Comparison of ENCODE assay signal across 8 cellular contexts in the genomic region with DNA sequence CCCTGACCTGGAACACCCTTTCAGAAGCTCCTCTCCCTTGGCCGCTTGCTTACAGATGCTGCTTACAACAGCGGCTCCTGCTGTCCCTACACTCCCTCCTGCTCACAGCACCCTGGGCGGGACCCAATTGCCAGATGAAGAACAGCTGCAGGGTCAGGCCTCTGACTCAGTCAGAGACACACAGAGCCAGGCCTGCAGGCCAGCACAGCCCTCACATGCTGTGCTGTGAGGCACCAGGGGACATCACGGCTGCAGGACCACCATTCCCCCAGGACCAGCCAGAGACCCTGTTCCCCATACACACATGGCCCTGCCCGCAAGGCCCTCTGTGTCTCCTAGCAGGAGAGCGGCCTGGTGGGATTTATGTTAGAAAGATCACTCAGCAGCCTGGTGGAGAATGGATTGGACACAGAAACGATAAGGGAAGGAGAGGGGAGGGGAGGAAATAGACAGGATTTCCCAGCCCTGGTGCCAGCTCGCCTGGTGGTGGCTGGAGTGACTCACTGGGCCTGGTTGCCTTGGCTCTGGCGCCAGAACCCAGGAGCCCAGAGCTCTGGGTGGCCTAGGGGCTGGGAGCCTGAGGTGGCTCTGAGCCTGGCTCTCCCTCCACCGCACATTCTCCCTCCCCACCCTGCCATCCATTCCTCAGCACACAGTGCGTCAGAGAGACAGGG. TPM values are rescaled to one million over a fixed set of nuclear protein-coding genes. Genes with fewer than 3 reads are reported as not detected.
A peak's percentile ranks its signal among the peaks of the same experiment; 100 is the strongest.
DNase-seq lines count a peak whose midpoint lies in the region; ATAC-seq, FAIRE-seq and TF ChIP-seq lines count a peak whose summit lies in the region.
"Had no signal": no experiment of that assay in that cellular context is flagged by ENCODE, and none has a peak within 500 bp of the region (broad histone marks: within the 10 kb centered on the region; RNA-seq: fewer than 3 reads in every experiment).

No MANE protein-coding gene starts in this region.

- H3K9me3 ChIP-seq in effector memory CD4-positive, alpha-beta T cell (ENCODE audit: control insufficient read depth, low read length) = no peaks in the 10 kb centered on the region

- H3K9me3 Mint-ChIP-seq in activated T-cell treated with anti-CD3 and anti-CD28 coated beads, Interleukin-2, amount 50 U/mL, for 72 hours = no peaks in the 10 kb centered on the region
- peaks cover 4% of the 10 kb centered on the region for H3K9me3 Mint-ChIP-seq in glutamatergic neuron (ENCODE audit: unreplicated experiment)

- ATAC-seq in activated T-cell treated with anti-CD3 and anti-CD28 coated beads, Interleukin-2, amount 50 U/mL, for 72 hours (replicated peaks in 1 of 2) = peak; percentile 41 to 58
- no peak for ATAC-seq in HG03108 (IDR thresholded peaks at IDR 0.05; ENCODE audit: unreplicated experiment)

- no peaks in the 10 kb centered on the region for H3K27me3 ChIP-seq in effector memory CD4-positive, alpha-beta T cell (replicated peaks; ENCODE audit: control insufficient read depth, insufficient read depth, low read length, poor library complexity, severe bottlenecking)

- H3K4me3 ChIP-seq in effector memory CD4-positive, alpha-beta T cell (ENCODE audit: insufficient read depth, low read depth, low read length, poor library complexity, severe bottlenecking) = no peak overlapping the region

- no peaks in the 10 kb centered on the region for H3K4me1 ChIP-seq in effector memory CD4-positive, alpha-beta T cell (ENCODE audit: control insufficient read depth, insufficient read depth, low read length, poor library complexity, severe bottlenecking)

- H3K27ac ChIP-seq in effector memory CD4-positive, alpha-beta T cell (ENCODE audit: insufficient read depth, low read length, poor library complexity, severe bottlenecking) = no peak overlapping the region

- no peak for FAIRE-seq in GM19239 (lab: Jason Lieb, UNC)

- no peaks in the 10 kb centered on the region for H3K36me3 Mint-ChIP-seq in activated T-cell treated with anti-CD3 and anti-CD28 coated beads, Interleukin-2, amount 50 U/mL, for 72 hours (ENCODE audit: insufficient read depth in 2 of 2)
- peaks cover 7% of the 10 kb centered on the region for H3K36me3 Mint-ChIP-seq in glutamatergic neuron (ENCODE audit: unreplicated experiment)

- no peak for TF ChIP-seq CTCF in glutamatergic neuron (IDR thresholded peaks at IDR 0.05; ENCODE audit: partially characterized antibody, unreplicated experiment)

- H3K4me3 Mint-ChIP-seq in activated T-cell treated with anti-CD3 and anti-CD28 coated beads, Interleukin-2, amount 50 U/mL, for 72 hours = no peak overlapping the region
- peak overlapping the region; percentile 38 for H3K4me3 Mint-ChIP-seq in glutamatergic neuron (ENCODE audit: unreplicated experiment)

- H3K27ac Mint-ChIP-seq in activated T-cell treated with anti-CD3 and anti-CD28 coated beads, Interleukin-2, amount 50 U/mL, for 72 hours = no peak overlapping the region
- H3K27ac Mint-ChIP-seq in glutamatergic neuron (ENCODE audit: unreplicated experiment) = peak overlapping the region; percentile 91

- H3K4me1 Mint-ChIP-seq in activated T-cell treated with anti-CD3 and anti-CD28 coated beads, Interleukin-2, amount 50 U/mL, for 72 hours (ENCODE audit: low read depth) = peaks cover 19% of the 10 kb centered on the region
- peaks cover 34% of the 10 kb centered on the region for H3K4me1 Mint-ChIP-seq in glutamatergic neuron (ENCODE audit: low read depth, unreplicated experiment)

- peak; percentile 89 for DNase-seq in HT-29 (ENCODE audit: low spot score)
- no peak for DNase-seq in activated T-cell treated with anti-CD3 and anti-CD28 coated beads, Interleukin-2, amount 50 U/mL, for 72 hours
- DNase-seq in glutamatergic neuron = peak; percentile 60
- DNase-seq in pons (ENCODE audit: low spot score) = peak; percentile 58
- no peak for DNase-seq in effector memory CD4-positive, alpha-beta T cell
- DNase-seq in GM19239 (ENCODE audit: insufficient read length, low spot score) = no peak

- no peaks in the 10 kb centered on the region for H3K27me3 Mint-ChIP-seq in activated T-cell treated with anti-CD3 and anti-CD28 coated beads, Interleukin-2, amount 50 U/mL, for 72 hours (ENCODE audit: low read depth)
- H3K27me3 Mint-ChIP-seq in glutamatergic neuron (ENCODE audit: unreplicated experiment) = peaks cover 6% of the 10 kb centered on the region

- no peaks in the 10 kb centered on the region for H3K36me3 ChIP-seq in effector memory CD4-positive, alpha-beta T cell (ENCODE audit: control insufficient read depth, insufficient read depth, low read length)

RNA-seq across cellular contexts. Expression of a gene that starts 6.7 kb away (rescaled TPM):
- 30.5 and 30.9 TPM in 2 replicates for total RNA-seq in HT-29 (2014; rRNA removed; shearing (Covaris generic))
- total RNA-seq in activated T-cell treated with anti-CD3 and anti-CD28 coated beads, Interleukin-2, amount 50 U/mL, for 72 hours = 1 to 10 TPM; 1.0 to 1.1 TPM
- total RNA-seq in glutamatergic neuron (ENCODE audit: unreplicated experiment) = 45.0 TPM

RNA-seq across cellular contexts. Expression of a gene that starts 29.2 kb away (rescaled TPM):
- 2.8 TPM in 1 of 2 replicates, not detected in the other for total RNA-seq in HT-29 (2014; rRNA removed; shearing (Covaris generic))
- not detected for total RNA-seq in activated T-cell treated with anti-CD3 and anti-CD28 coated beads, Interleukin-2, amount 50 U/mL, for 72 hours
- total RNA-seq in glutamatergic neuron (ENCODE audit: unreplicated experiment) = not detected
- total RNA-seq: SK-MEL-5 had no signal

RNA-seq across cellular contexts. Expression of a gene that starts 39.3 kb away (rescaled TPM):
- total RNA-seq in HT-29 (2014; rRNA removed; shearing (Covaris generic)) = 0.61 and 1.4 TPM in 2 replicates
- total RNA-seq in activated T-cell treated with anti-CD3 and anti-CD28 coated beads, Interleukin-2, amount 50 U/mL, for 72 hours = not detected
- not detected for total RNA-seq in glutamatergic neuron (ENCODE audit: unreplicated experiment)
- total RNA-seq: SK-MEL-5 had no signal

RNA-seq across cellular contexts. Expression of a gene that starts 54.6 kb away (rescaled TPM):
- 1.9 and 2.3 TPM in 2 replicates for total RNA-seq in HT-29 (2014; rRNA removed; shearing (Covaris generic))
- total RNA-seq in activated T-cell treated with anti-CD3 and anti-CD28 coated beads, Interleukin-2, amount 50 U/mL, for 72 hours = under 1 TPM; 0.29 to 0.42 TPM
- total RNA-seq in glutamatergic neuron (ENCODE audit: unreplicated experiment) = 11.6 TPM

Comparison
In these comparisons a context has a peak if more than half of its experiments do, and no peak if none do; other contexts are left out.
1. DNase-seq: peak in HT-29 (single experiment), glutamatergic neuron (single experiment) and pons (single experiment); none in activated T-cell treated with anti-CD3 and anti-CD28 coated beads, Interleukin-2, amount 50 U/mL, for 72 hours (0 of 2), effector memory CD4-positive, alpha-beta T cell (0 of 3) and GM19239 (single experiment).
2. RNA of a gene that starts 6.7 kb away (total RNA-seq): 45.0 TPM in glutamatergic neuron (single experiment) and 30.5 to 30.9 TPM in HT-29; 1.0 to 1.1 TPM in activated T-cell treated with anti-CD3 and anti-CD28 coated beads, Interleukin-2, amount 50 U/mL, for 72 hours; every median in the first group is over 10 times any median in the second.